In the genomic region with DNA sequence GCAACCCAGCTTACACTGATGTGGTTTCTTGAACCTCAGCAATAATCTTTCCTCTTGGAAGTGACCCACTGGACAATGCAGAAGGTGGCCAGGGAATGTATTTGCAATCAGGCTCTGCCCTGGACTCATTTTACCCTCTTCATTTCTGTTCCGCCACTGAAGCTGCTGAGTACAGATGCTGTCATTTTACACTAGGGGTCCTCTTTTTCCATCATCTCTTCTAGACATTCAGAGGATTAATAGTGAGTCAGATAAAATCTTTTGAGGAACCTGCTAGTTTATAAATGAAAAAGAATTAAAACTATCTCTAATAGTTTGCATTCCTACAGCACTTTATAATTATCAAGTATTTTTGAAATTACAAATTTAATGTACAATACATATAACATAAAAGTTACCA, we compare ENCODE assay signal across 16 cellular contexts.
"Had no signal": no experiment of that assay in that cellular context is flagged by ENCODE, and none has a peak within 500 bp of the region (broad histone marks: within the 10 kb centered on the region; RNA-seq: fewer than 3 reads in every experiment).

No MANE protein-coding gene starts in this region.

- H3K9me3 Mint-ChIP-seq: activated T-helper 2 cell treated with anti-CD3 and anti-CD28 coated beads, Interferon-gamma antibody, Interleukin-2, Interleukin-4, amounts not matched to agents 10 μg/mL and 5 μg/mL and 100 μg/mL, durations not matched to agents 14 hours and 24 hours and 36 hours; nephron progenitor cell; T-helper 1 cell treated with Interleukin-12 subunit alpha and Interleukin-12 subunit beta and Interleukin-4 antibody, amounts not matched to agents 30 μg/mL and 1 μg/mL, for 36 hours had no signal

- H3K36me3 ChIP-seq: adrenal gland, heart left ventricle, left lung had no signal

- DNase-seq: activated CD4-positive, alpha-beta T cell treated with anti-CD3 and anti-CD28 coated beads, Interleukin-2, amount 50 U/mL, for 1 hour; activated CD4-positive, CD25-positive, alpha-beta regulatory T cell; activated naive CD4-positive, alpha-beta T cell treated with anti-CD3 and anti-CD28 coated beads, Interleukin-2, amount 50 U/mL, for 16 hours; adrenal gland; dermis blood vessel endothelial cell; foreskin melanocyte; heart left ventricle; left lung; nephron progenitor cell; stimulated activated CD4-positive, alpha-beta T cell treated with anti-CD3 and anti-CD28 coated beads, Interleukin-12 subunit alpha, Interleukin-12 subunit beta, amount 100 ng/mL, for 4 hours; stimulated activated naive CD4-positive, alpha-beta T cell had no signal

- H3K4me3 Mint-ChIP-seq: memory B cell; nephron progenitor cell; T-helper 1 cell treated with Interleukin-12 subunit alpha and Interleukin-12 subunit beta and Interleukin-4 antibody, amounts not matched to agents 30 μg/mL and 1 μg/mL, for 36 hours; type B pancreatic cell had no signal

- H3K4me1 Mint-ChIP-seq: memory B cell, nephron progenitor cell had no signal

- H3K27me3 ChIP-seq: adrenal gland, heart left ventricle, left lung had no signal

- H3K27ac Mint-ChIP-seq: activated T-helper 2 cell treated with anti-CD3 and anti-CD28 coated beads, Interferon-gamma antibody, Interleukin-2, Interleukin-4, amounts not matched to agents 10 μg/mL and 5 μg/mL and 100 μg/mL, durations not matched to agents 14 hours and 24 hours and 36 hours; memory B cell; nephron progenitor cell; T-helper 1 cell treated with Interleukin-12 subunit alpha and Interleukin-12 subunit beta and Interleukin-4 antibody, amounts not matched to agents 30 μg/mL and 1 μg/mL, for 36 hours; type B pancreatic cell had no signal

- H3K9me3 ChIP-seq: adrenal gland, heart left ventricle, left lung had no signal

- ATAC-seq: esophagus mucosa, heart left ventricle, left lung had no signal

- H3K4me3 ChIP-seq: adrenal gland, heart left ventricle, left lung had no signal

- H3K27ac ChIP-seq: adrenal gland, heart left ventricle, left lung had no signal

- H3K4me1 ChIP-seq: adrenal gland, heart left ventricle, left lung had no signal

- H3K36me3 Mint-ChIP-seq: memory B cell, type B pancreatic cell had no signal
